Comparison of ENCODE assay signal across 2 cellular contexts in genomic region chr19:42075364-42075615, GRCh38.
TF ChIP-seq lines count a peak whose summit lies in the region.

No MANE protein-coding gene starts in this region.

TF ChIP-seq in H1, 55 proteins besides CTCF, POLR2A, EP300 and RAD21:
- no peak for TF ChIP-seq KDM4A (IDR thresholded peaks at IDR 0.05; ENCODE audit: low read depth, low read length, severe bottlenecking)
- TF ChIP-seq, protein P1, sequence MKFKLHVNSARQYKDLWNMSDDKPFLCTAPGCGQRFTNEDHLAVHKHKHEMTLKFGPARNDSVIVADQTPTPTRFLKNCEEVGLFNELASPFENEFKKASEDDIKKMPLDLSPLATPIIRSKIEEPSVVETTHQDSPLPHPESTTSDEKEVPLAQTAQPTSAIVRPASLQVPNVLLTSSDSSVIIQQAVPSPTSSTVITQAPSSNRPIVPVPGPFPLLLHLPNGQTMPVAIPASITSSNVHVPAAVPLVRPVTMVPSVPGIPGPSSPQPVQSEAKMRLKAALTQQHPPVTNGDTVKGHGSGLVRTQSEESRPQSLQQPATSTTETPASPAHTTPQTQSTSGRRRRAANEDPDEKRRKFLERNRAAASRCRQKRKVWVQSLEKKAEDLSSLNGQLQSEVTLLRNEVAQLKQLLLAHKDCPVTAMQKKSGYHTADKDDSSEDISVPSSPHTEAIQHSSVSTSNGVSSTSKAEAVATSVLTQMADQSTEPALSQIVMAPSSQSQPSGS (IDR thresholded peaks at IDR 0.05; ENCODE audit: low read length): no peak
- TF ChIP-seq SIN3A (conservative IDR thresholded peaks at IDR 0.05 in 1 of 2, IDR thresholded peaks at IDR 0.05 in 1 of 2; ENCODE audit: low read depth in 1 of 2, low read length in 2 of 2): no peak
- no peak for TF ChIP-seq RFX5 (IDR thresholded peaks at IDR 0.05; ENCODE audit: borderline replicate concordance, low read depth, low read length)
- TF ChIP-seq TBP (IDR thresholded peaks at IDR 0.05; ENCODE audit: low read depth, low read length): no peak

TF ChIP-seq in neural cell, 6 proteins besides CTCF, POLR2A, EP300 and RAD21:
- TF ChIP-seq EZH2 (IDR thresholded peaks at IDR 0.05; ENCODE audit: borderline replicate concordance, insufficient read depth, low read length, poor library complexity, severe bottlenecking): no peak
- TF ChIP-seq TAF1 (IDR thresholded peaks at IDR 0.05; ENCODE audit: low read depth): no peak
- no peak for TF ChIP-seq SMC3 (conservative IDR thresholded peaks at IDR 0.05; ENCODE audit: poor library complexity)
- no peak for TF ChIP-seq POLR2AphosphoS5 (IDR thresholded peaks at IDR 0.05)
- TF ChIP-seq REST (IDR thresholded peaks at IDR 0.05; ENCODE audit: borderline replicate concordance): no peak
- no peak for TF ChIP-seq MXI1 (conservative IDR thresholded peaks at IDR 0.05; ENCODE audit: poor library complexity, severe bottlenecking)
